Comparison of ENCODE assay signal across 9 cellular contexts in the genomic region with DNA sequence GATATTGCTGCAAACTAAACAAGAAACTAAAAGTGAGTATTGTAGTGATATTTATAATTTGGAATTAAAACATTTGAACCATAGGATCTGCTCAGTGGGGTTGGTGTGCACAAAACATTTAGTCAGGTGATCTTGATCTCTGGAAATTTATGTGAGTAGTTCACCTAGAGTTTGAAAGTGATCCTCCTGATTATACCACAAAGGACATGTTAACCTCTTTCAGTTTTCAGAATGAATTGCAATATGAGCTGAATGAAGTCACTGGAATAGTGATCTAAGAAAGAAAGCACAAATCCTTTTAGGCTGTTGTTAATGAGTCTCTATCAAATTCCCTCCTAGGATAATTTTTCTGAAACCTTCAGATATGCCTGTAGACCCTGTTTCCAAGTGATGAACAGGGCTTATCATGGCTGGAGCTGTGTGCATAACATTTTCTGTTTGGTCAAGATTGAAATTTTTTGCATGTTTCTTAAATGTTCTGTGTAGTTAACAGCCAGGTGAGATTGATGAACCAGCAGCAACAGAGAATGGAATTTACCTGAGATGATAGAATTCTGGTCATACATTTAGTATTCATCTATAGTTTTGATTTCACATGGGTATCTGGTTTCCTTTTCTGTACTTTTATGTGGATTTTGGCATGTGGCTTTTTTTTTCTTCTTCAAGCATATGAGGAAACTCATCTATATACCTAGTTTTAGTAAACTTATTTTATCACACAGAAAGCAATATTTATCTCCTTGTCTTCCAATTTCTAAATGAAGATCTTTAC. TPM values are rescaled to one million over a fixed set of nuclear protein-coding genes. Genes with fewer than 3 reads are reported as not detected.
DNase-seq lines count a peak whose midpoint lies in the region; ATAC-seq, FAIRE-seq and TF ChIP-seq lines count a peak whose summit lies in the region.
"Had no signal": no experiment of that assay in that cellular context is flagged by ENCODE, and none has a peak within 500 bp of the region (broad histone marks: within the 10 kb centered on the region; RNA-seq: fewer than 3 reads in every experiment).

No MANE protein-coding gene starts in this region.

- intact Hi-C loops in activated T-helper 1 cell treated with anti-CD3 and anti-CD28 coated beads, Interleukin-12 subunit alpha, Interleukin-12 subunit beta, Interleukin-2, Interleukin-4 antibody, amounts not matched to agents 30 ng/mL and 10 ng/mL and 1 ng/mL, durations not matched to agents 14 hours and 24 hours and 36 hours (cut with micrococcal nuclease) = loop anchor here (1.0 to 10.0 kb wide), 11 partner anchors 10 to 802 kb away; partner anchors contain the start of genes CDC14A, SASS6 and TRMT13
- intact Hi-C loops in A673 (cut with micrococcal nuclease; ENCODE audit: unreplicated experiment) = no loop called here

- peaks cover 2% of the 10 kb centered on the region for H3K27me3 Mint-ChIP-seq in activated T-helper 1 cell treated with anti-CD3 and anti-CD28 coated beads, Interleukin-12 subunit alpha, Interleukin-12 subunit beta, Interleukin-2, Interleukin-4 antibody, amounts not matched to agents 30 ng/mL and 10 ng/mL and 1 ng/mL, durations not matched to agents 14 hours and 24 hours and 36 hours (ENCODE audit: insufficient read depth)

- H3K9me3 ChIP-seq in A673 (ENCODE audit: low read depth, low read length, poor library complexity, severe bottlenecking) = no peaks in the 10 kb centered on the region
- no peaks in the 10 kb centered on the region for H3K9me3 ChIP-seq in suprapubic skin

- peaks cover 15% of the 10 kb centered on the region for H3K9me3 Mint-ChIP-seq in activated T-helper 1 cell treated with anti-CD3 and anti-CD28 coated beads, Interleukin-12 subunit alpha, Interleukin-12 subunit beta, Interleukin-2, Interleukin-4 antibody, amounts not matched to agents 30 ng/mL and 10 ng/mL and 1 ng/mL, durations not matched to agents 14 hours and 24 hours and 36 hours

- H3K27ac ChIP-seq in A673 (ENCODE audit: low read depth, low read length, poor library complexity, severe bottlenecking) (no peak overlapping the region), suprapubic skin (no peak overlapping the region)

- no TSS peak for BruUV-seq in A673 (replicated peaks; lab: Mats Ljungman, UMichigan)

- peaks cover 51% of the 10 kb centered on the region for H3K36me3 Mint-ChIP-seq in activated T-helper 1 cell treated with anti-CD3 and anti-CD28 coated beads, Interleukin-12 subunit alpha, Interleukin-12 subunit beta, Interleukin-2, Interleukin-4 antibody, amounts not matched to agents 30 ng/mL and 10 ng/mL and 1 ng/mL, durations not matched to agents 14 hours and 24 hours and 36 hours (ENCODE audit: low read depth)

- TF ChIP-seq CTCF in A673 (conservative IDR thresholded peaks at IDR 0.05; ENCODE audit: low read depth, low read length) (no peak), suprapubic skin (IDR thresholded peaks at IDR 0.05) (no peak)

- no peak for TF ChIP-seq POLR2A in suprapubic skin (IDR thresholded peaks at IDR 0.05)

- peak overlapping the region; percentile 38 for H3K4me3 Mint-ChIP-seq in activated T-helper 1 cell treated with anti-CD3 and anti-CD28 coated beads, Interleukin-12 subunit alpha, Interleukin-12 subunit beta, Interleukin-2, Interleukin-4 antibody, amounts not matched to agents 30 ng/mL and 10 ng/mL and 1 ng/mL, durations not matched to agents 14 hours and 24 hours and 36 hours

- ATAC-seq in GM19467 (IDR thresholded peaks at IDR 0.05; ENCODE audit: unreplicated experiment) = peak; percentile 75
- ATAC-seq in HG03060 (IDR thresholded peaks at IDR 0.05; ENCODE audit: low read depth, unreplicated experiment) = peak; percentile 79

- peak; percentile 88 for FAIRE-seq in GM18507 (lab: Jason Lieb, UNC)

- H3K4me1 Mint-ChIP-seq in activated T-helper 1 cell treated with anti-CD3 and anti-CD28 coated beads, Interleukin-12 subunit alpha, Interleukin-12 subunit beta, Interleukin-2, Interleukin-4 antibody, amounts not matched to agents 30 ng/mL and 10 ng/mL and 1 ng/mL, durations not matched to agents 14 hours and 24 hours and 36 hours (ENCODE audit: low read depth) = peaks cover 55% of the 10 kb centered on the region

- no peak for TF ChIP-seq EP300 in suprapubic skin (IDR thresholded peaks at IDR 0.05)

- POLR2A ChIA-PET in A673 (lab: Charles Lee; ENCODE audit: low non-redundant PET) = no interaction called here

- H3K4me3 ChIP-seq in A673 (ENCODE audit: low read depth, low read length, poor library complexity, severe bottlenecking) = no peak overlapping the region
- no peak overlapping the region for H3K4me3 ChIP-seq in suprapubic skin

- H3K27me3 ChIP-seq in A673 (replicated peaks; ENCODE audit: insufficient read depth, low read depth, low read length, poor library complexity) = no peaks in the 10 kb centered on the region
- no peaks in the 10 kb centered on the region for H3K27me3 ChIP-seq in suprapubic skin

- peak overlapping the region; percentile 75 for H3K27ac Mint-ChIP-seq in activated T-helper 1 cell treated with anti-CD3 and anti-CD28 coated beads, Interleukin-12 subunit alpha, Interleukin-12 subunit beta, Interleukin-2, Interleukin-4 antibody, amounts not matched to agents 30 ng/mL and 10 ng/mL and 1 ng/mL, durations not matched to agents 14 hours and 24 hours and 36 hours

- no peaks in the 10 kb centered on the region for H3K36me3 ChIP-seq in A673 (ENCODE audit: insufficient read depth, low read length, poor library complexity, severe bottlenecking)
- H3K36me3 ChIP-seq in suprapubic skin = no peaks in the 10 kb centered on the region

- CTCF ChIA-PET in A673 (lab: Charles Lee) = no interaction called here

- peak; percentile 35 for DNase-seq in GM18507 (ENCODE audit: extremely low spot score, insufficient read length, low read depth)
- no peak for DNase-seq in activated T-helper 1 cell treated with anti-CD3 and anti-CD28 coated beads, Interleukin-12 subunit alpha, Interleukin-12 subunit beta, Interleukin-2, Interleukin-4 antibody, amounts not matched to agents 30 ng/mL and 10 ng/mL and 1 ng/mL, durations not matched to agents 14 hours and 24 hours and 36 hours (ENCODE audit: low spot score)
- no peak for DNase-seq in A673 (ENCODE audit: low spot score)
- DNase-seq in GM19240 (ENCODE audit: insufficient read length, low spot score) = no peak
- no peak for DNase-seq in NCI-H187 (lab: John Stamatoyannopoulos, UW)
- DNase-seq in suprapubic skin (ENCODE audit: low spot score in 2 of 2) = no peak
- DNase-seq: cerebellar nuclear complex had no signal

- H3K4me1 ChIP-seq in A673 (ENCODE audit: insufficient read depth, low read length, poor library complexity, severe bottlenecking) = no peaks in the 10 kb centered on the region
- no peaks in the 10 kb centered on the region for H3K4me1 ChIP-seq in suprapubic skin

RNA-seq across cellular contexts. Expression of gene CDC14A, which starts 25.5 kb away (rescaled TPM):
- 11.2 and 11.8 TPM in 2 replicates for total RNA-seq in activated T-helper 1 cell treated with anti-CD3 and anti-CD28 coated beads, Interleukin-12 subunit alpha, Interleukin-12 subunit beta, Interleukin-2, Interleukin-4 antibody, amounts not matched to agents 30 ng/mL and 10 ng/mL and 1 ng/mL, durations not matched to agents 14 hours and 24 hours and 36 hours
- total RNA-seq in A673 (2021) (6.8 and 8.5 TPM in 2 replicates), suprapubic skin (10 to 100 TPM in 3 of 4 donors, 1 to 10 TPM in 1; 9.9 to 22.8 (median 17.5) TPM)
